In the genomic region with DNA sequence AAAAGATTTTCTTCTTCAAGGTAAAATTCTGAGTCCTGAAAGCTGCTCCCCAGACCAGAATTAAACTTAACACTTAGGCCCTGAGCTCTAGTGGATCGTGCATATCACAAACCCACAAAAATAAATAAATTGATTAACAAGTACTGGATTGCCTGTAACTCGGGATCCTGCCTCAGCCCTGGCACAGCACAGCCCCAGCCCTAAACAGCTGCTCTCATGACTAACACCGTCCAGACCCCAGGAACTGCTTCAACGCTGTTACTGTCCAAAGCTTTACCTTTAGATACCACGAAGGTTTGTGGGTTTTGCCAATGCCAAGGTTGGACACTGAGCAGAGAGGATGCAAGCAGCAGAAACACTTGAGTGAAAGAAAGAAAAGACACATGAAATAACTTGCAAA, we compare ENCODE assay signal across 26 cellular contexts.
"Had no signal": no experiment of that assay in that cellular context is flagged by ENCODE, and none has a peak within 500 bp of the region (broad histone marks: within the 10 kb centered on the region; RNA-seq: fewer than 3 reads in every experiment).

No MANE protein-coding gene starts in this region.

- ATAC-seq: gastrocnemius medialis; left cardiac atrium; left ventricle myocardium superior; natural killer cell; pancreas; right cardiac atrium; stimulated activated naive CD8-positive, alpha-beta T cell treated with anti-CD3 and anti-CD28 coated beads, Interleukin-15, Interleukin-2, amounts not matched to agents 100 U/mL and 50 U/mL, for 24 hours; upper lobe of right lung had no signal

- FAIRE-seq: colon, endothelial cell of umbilical vein, keratinocyte, pancreas had no signal

- H3K9me3 Mint-ChIP-seq: dendritic cell treated with granulocyte-macrophage colony-stimulating factor and Interleukin-4, amounts not matched to agents 40 ng/mL and 50 ng/mL, for 4 days; immature natural killer cell; natural killer cell; neural crest cell; stimulated activated effector memory CD8-positive, alpha-beta T cell treated with anti-CD3 and anti-CD28 coated beads, Interleukin-12 subunit alpha, Interleukin-12 subunit beta, amount 100 ng/mL, for 72 hours had no signal

- H3K4me1 ChIP-seq: gastrocnemius medialis, pancreas, suprapubic skin, thyroid gland, upper lobe of right lung, vagina had no signal

- H3K27me3 ChIP-seq: gastrocnemius medialis, pancreas, suprapubic skin, thyroid gland, upper lobe of right lung, vagina had no signal

- H3K4me2 ChIP-seq: smooth muscle cell had no signal

- H3K27ac Mint-ChIP-seq: dendritic cell treated with granulocyte-macrophage colony-stimulating factor and Interleukin-4, amounts not matched to agents 40 ng/mL and 50 ng/mL, for 4 days; immature natural killer cell; natural killer cell; progenitor cell of endocrine pancreas; stimulated activated effector memory CD8-positive, alpha-beta T cell treated with anti-CD3 and anti-CD28 coated beads, Interleukin-12 subunit alpha, Interleukin-12 subunit beta, amount 100 ng/mL, for 72 hours had no signal

- H3K27ac ChIP-seq: gastrocnemius medialis, pancreas, suprapubic skin, thyroid gland, upper lobe of right lung, vagina had no signal

- H3K4me3 Mint-ChIP-seq: dendritic cell treated with granulocyte-macrophage colony-stimulating factor and Interleukin-4, amounts not matched to agents 40 ng/mL and 50 ng/mL, for 4 days; immature natural killer cell; natural killer cell; neural crest cell; stimulated activated effector memory CD8-positive, alpha-beta T cell treated with anti-CD3 and anti-CD28 coated beads, Interleukin-12 subunit alpha, Interleukin-12 subunit beta, amount 100 ng/mL, for 72 hours had no signal

- H3K9me3 ChIP-seq: gastrocnemius medialis, pancreas, suprapubic skin, thyroid gland, upper lobe of right lung, vagina had no signal

- H3K4me1 Mint-ChIP-seq: immature natural killer cell; natural killer cell; neural crest cell; stimulated activated effector memory CD8-positive, alpha-beta T cell treated with anti-CD3 and anti-CD28 coated beads, Interleukin-12 subunit alpha, Interleukin-12 subunit beta, amount 100 ng/mL, for 72 hours had no signal

- H3K36me3 ChIP-seq: gastrocnemius medialis, pancreas, suprapubic skin, thyroid gland, upper lobe of right lung, vagina had no signal

- H3K4me3 ChIP-seq: gastrocnemius medialis, pancreas, smooth muscle cell, suprapubic skin, thyroid gland, upper lobe of right lung, vagina had no signal

- H3K36me3 Mint-ChIP-seq: immature natural killer cell; natural killer cell; stimulated activated effector memory CD8-positive, alpha-beta T cell treated with anti-CD3 and anti-CD28 coated beads, Interleukin-12 subunit alpha, Interleukin-12 subunit beta, amount 100 ng/mL, for 72 hours had no signal

- DNase-seq: erythroblast; gastrocnemius medialis; glutamatergic neuron; immature natural killer cell; left cardiac atrium; left ventricle myocardium superior; mesendoderm; natural killer cell; nucleus accumbens; pancreas; right cardiac atrium; stimulated activated CD4-positive, alpha-beta T cell treated with anti-CD3 and anti-CD28 coated beads, Interleukin-4, amount 100 ng/mL, for 1 hour; stimulated activated CD8-positive, alpha-beta memory T cell treated with anti-CD3 and anti-CD28 coated beads, Interleukin-4, amount 100 ng/mL, for 48 hours; stimulated activated naive CD8-positive, alpha-beta T cell treated with anti-CD3 and anti-CD28 coated beads, Interleukin-15, Interleukin-2, amounts not matched to agents 100 U/mL and 50 U/mL, for 24 hours; thyroid gland; upper lobe of right lung had no signal
